21 cellular contexts compared by ENCODE assay signal in the genomic region with DNA sequence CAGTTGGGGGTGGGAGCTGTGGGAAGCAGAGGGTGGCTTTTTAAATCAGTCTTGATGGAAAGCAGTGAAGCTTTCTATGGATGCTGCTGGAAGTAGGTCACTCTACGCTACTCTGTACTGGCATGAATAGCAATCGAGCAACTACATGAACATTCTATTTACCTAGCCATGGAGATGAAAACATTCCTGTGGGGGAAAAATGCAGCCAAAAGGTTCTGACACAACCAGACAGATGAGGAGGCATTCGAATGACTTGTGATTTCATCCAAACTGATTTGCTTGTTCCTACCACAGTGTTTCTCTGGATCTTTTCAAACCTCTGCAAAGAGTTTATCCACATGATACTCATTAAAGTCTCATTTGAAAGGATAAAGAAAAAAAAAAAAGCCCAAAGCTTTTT.
DNase-seq lines count a peak whose midpoint lies in the region; ATAC-seq and TF ChIP-seq lines count a peak whose summit lies in the region.
"Had no signal": no experiment of that assay in that cellular context is flagged by ENCODE, and none has a peak within 500 bp of the region (broad histone marks: within the 10 kb centered on the region; RNA-seq: fewer than 3 reads in every experiment).

No MANE protein-coding gene starts in this region.

- H3K4me3 ChIP-seq in BJ (ENCODE audit: low read depth, low read length) (no peak overlapping the region), astrocyte of the spinal cord (ENCODE audit: low read depth, low read length) (no peak overlapping the region), BE2C (ENCODE audit: low read depth, low read length) (no peak overlapping the region)
- H3K4me3 ChIP-seq: GM23338, MG63 had no signal

- peaks cover 2% of the 10 kb centered on the region; the same call in 1 of the 2 replicates for H3K9me3 ChIP-seq in BE2C
- H3K9me3 ChIP-seq: MG63 had no signal

- H3K36me3 ChIP-seq in BJ (ENCODE audit: control insufficient read depth, insufficient read depth, low read length) = no peaks in the 10 kb centered on the region
- H3K36me3 ChIP-seq in BE2C = no peaks in the 10 kb centered on the region
- H3K36me3 ChIP-seq: MG63 had no signal

- POLR2A ChIA-PET in BJ (lab: Charles Lee) = no interaction called here

- CTCF ChIA-PET in BJ (lab: Yijun Ruan, JAX) = no interaction called here

- ATAC-seq in HG03045 (IDR thresholded peaks at IDR 0.05; ENCODE audit: unreplicated experiment) = no peak
- ATAC-seq: GM23338, PC-3 had no signal

- H3K4me1 ChIP-seq in BE2C = no peaks in the 10 kb centered on the region

- peak; percentile 2 for DNase-seq in BJ (ENCODE audit: low read depth)
- DNase-seq in astrocyte of the spinal cord (ENCODE audit: low read depth, low spot score) = peak; percentile 8
- peak; percentile 11 for DNase-seq in globus pallidus (ENCODE audit: low spot score)
- DNase-seq in renal cortical epithelial cell (ENCODE audit: low read depth) = peak; percentile 2
- DNase-seq in BE2C = no peak
- DNase-seq in DMS 273 (lab: John Stamatoyannopoulos, UW; ENCODE audit: unreplicated experiment) = no peak
- no peak for DNase-seq in AG08396 (ENCODE audit: low spot score)
- DNase-seq: COR-L47, HCEC 1CT, Kasumi-1, MG63, NCI-H1092 treated with DMSO at 0.1 percent for 48 hours, NCI-H146, NCI-H2029 treated with DMSO at 0.1 percent for 48 hours, NCI-H2171, NCI-H526, PC-3, RPMI8226, SHP77 treated with DMSO at 0.1 percent for 48 hours had no signal

- in situ Hi-C loops in astrocyte of the spinal cord (cut with HindIII; ENCODE audit: low sequenced_read_pairs) = no loop called here

- peaks cover 4% of the 10 kb centered on the region for H3K27me3 ChIP-seq in BJ (ENCODE audit: control insufficient read depth, insufficient read depth, low read length)
- no peaks in the 10 kb centered on the region for H3K27me3 ChIP-seq in BE2C

- no peak for TF ChIP-seq CTCF in BJ (IDR thresholded peaks at IDR 0.05; ENCODE audit: insufficient read depth, low read depth, low read length)
- no peak for TF ChIP-seq CTCF in astrocyte of the spinal cord (IDR thresholded peaks at IDR 0.05; ENCODE audit: low read depth, low read length)
- no peak for TF ChIP-seq CTCF in BE2C (IDR thresholded peaks at IDR 0.05; ENCODE audit: low read depth, low read length)

Comparison
In these comparisons a context has a peak if more than half of its experiments do, and no peak if none do; other contexts are left out.
1. DNase-seq: peak in BJ (single experiment), astrocyte of the spinal cord (single experiment), globus pallidus (single experiment) and renal cortical epithelial cell (single experiment); none in BE2C (single experiment), DMS 273 (single experiment) and AG08396 (single experiment).